2 cellular contexts compared by ENCODE assay signal in the genomic region with DNA sequence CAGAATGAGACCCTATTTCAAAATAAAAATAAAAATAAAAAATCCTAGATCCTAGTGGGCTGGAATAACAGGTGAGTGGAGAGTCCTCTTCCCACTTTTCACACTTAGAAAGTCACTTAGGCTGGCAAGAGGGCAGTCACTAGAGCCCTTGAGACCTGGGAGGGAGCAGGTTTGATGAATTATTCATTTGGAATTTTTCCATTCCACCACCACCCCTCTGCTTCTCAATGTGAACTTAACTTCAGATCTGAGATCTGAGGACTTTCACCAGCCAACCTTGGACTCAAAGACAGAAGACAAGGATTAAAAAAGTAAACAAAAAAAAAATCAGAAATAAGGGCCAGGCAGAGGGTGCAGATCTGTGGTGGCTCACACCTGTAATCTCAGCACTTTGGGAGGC.
TF ChIP-seq lines count a peak whose summit lies in the region.

No MANE protein-coding gene starts in this region.

TF ChIP-seq in liver, 16 proteins besides CTCF, POLR2A, EP300 and RAD21:
- no peak for TF ChIP-seq FOXA1 (IDR thresholded peaks at IDR 0.05)
- TF ChIP-seq EGR1 (IDR thresholded peaks at IDR 0.05; ENCODE audit: low read depth in 2 of 2), result no peak
- TF ChIP-seq FOXA2 (IDR thresholded peaks at IDR 0.05), result no peak
- no peak for TF ChIP-seq TAF1 (conservative IDR thresholded peaks at IDR 0.05)
- TF ChIP-seq, protein P1, sequence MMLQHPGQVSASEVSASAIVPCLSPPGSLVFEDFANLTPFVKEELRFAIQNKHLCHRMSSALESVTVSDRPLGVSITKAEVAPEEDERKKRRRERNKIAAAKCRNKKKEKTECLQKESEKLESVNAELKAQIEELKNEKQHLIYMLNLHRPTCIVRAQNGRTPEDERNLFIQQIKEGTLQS (IDR thresholded peaks at IDR 0.05), result no peak
- TF ChIP-seq, protein P2, sequence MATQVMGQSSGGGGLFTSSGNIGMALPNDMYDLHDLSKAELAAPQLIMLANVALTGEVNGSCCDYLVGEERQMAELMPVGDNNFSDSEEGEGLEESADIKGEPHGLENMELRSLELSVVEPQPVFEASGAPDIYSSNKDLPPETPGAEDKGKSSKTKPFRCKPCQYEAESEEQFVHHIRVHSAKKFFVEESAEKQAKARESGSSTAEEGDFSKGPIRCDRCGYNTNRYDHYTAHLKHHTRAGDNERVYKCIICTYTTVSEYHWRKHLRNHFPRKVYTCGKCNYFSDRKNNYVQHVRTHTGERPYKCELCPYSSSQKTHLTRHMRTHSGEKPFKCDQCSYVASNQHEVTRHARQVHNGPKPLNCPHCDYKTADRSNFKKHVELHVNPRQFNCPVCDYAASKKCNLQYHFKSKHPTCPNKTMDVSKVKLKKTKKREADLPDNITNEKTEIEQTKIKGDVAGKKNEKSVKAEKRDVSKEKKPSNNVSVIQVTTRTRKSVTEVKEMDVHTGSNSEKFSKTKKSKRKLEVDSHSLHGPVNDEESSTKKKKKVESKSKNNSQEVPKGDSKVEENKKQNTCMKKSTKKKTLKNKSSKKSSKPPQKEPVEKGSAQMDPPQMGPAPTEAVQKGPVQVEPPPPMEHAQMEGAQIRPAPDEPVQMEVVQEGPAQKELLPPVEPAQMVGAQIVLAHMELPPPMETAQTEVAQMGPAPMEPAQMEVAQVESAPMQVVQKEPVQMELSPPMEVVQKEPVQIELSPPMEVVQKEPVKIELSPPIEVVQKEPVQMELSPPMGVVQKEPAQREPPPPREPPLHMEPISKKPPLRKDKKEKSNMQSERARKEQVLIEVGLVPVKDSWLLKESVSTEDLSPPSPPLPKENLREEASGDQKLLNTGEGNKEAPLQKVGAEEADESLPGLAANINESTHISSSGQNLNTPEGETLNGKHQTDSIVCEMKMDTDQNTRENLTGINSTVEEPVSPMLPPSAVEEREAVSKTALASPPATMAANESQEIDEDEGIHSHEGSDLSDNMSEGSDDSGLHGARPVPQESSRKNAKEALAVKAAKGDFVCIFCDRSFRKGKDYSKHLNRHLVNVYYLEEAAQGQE (IDR thresholded peaks at IDR 0.05), result no peak
- TF ChIP-seq SP1 (IDR thresholded peaks at IDR 0.05), result no peak
- no peak for TF ChIP-seq NR2F2 (IDR thresholded peaks at IDR 0.05)
- TF ChIP-seq, protein P3, sequence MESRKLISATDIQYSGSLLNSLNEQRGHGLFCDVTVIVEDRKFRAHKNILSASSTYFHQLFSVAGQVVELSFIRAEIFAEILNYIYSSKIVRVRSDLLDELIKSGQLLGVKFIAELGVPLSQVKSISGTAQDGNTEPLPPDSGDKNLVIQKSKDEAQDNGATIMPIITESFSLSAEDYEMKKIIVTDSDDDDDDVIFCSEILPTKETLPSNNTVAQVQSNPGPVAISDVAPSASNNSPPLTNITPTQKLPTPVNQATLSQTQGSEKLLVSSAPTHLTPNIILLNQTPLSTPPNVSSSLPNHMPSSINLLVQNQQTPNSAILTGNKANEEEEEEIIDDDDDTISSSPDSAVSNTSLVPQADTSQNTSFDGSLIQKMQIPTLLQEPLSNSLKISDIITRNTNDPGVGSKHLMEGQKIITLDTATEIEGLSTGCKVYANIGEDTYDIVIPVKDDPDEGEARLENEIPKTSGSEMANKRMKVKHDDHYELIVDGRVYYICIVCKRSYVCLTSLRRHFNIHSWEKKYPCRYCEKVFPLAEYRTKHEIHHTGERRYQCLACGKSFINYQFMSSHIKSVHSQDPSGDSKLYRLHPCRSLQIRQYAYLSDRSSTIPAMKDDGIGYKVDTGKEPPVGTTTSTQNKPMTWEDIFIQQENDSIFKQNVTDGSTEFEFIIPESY (IDR thresholded peaks at IDR 0.05), result no peak
- TF ChIP-seq, protein P4, sequence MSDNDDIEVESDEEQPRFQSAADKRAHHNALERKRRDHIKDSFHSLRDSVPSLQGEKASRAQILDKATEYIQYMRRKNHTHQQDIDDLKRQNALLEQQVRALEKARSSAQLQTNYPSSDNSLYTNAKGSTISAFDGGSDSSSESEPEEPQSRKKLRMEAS (IDR thresholded peaks at IDR 0.05), result no peak
- TF ChIP-seq HNF4G (IDR thresholded peaks at IDR 0.05), result no peak
- TF ChIP-seq YY1 (IDR thresholded peaks at IDR 0.05), result no peak

TF ChIP-seq in HepG2, 621 proteins besides CTCF, POLR2A, EP300 and RAD21 (continues in another document):
- TF ChIP-seq HNRNPL (IDR thresholded peaks at IDR 0.05; ENCODE audit: low read depth, low read length), result no peak
- TF ChIP-seq HNRNPUL1 (IDR thresholded peaks at IDR 0.05; ENCODE audit: low read depth, low read length), result no peak
- no peak for TF ChIP-seq DR1 (CRISPR knock-in tag; IDR thresholded peaks at IDR 0.05)
- TF ChIP-seq DNMT3B (CRISPR knock-in tag; conservative IDR thresholded peaks at IDR 0.05), result no peak
- TF ChIP-seq, protein P5, sequence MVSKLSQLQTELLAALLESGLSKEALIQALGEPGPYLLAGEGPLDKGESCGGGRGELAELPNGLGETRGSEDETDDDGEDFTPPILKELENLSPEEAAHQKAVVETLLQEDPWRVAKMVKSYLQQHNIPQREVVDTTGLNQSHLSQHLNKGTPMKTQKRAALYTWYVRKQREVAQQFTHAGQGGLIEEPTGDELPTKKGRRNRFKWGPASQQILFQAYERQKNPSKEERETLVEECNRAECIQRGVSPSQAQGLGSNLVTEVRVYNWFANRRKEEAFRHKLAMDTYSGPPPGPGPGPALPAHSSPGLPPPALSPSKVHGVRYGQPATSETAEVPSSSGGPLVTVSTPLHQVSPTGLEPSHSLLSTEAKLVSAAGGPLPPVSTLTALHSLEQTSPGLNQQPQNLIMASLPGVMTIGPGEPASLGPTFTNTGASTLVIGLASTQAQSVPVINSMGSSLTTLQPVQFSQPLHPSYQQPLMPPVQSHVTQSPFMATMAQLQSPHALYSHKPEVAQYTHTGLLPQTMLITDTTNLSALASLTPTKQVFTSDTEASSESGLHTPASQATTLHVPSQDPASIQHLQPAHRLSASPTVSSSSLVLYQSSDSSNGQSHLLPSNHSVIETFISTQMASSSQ (IDR thresholded peaks at IDR 0.05; ENCODE audit: low read depth), result no peak
- TF ChIP-seq, protein P5 (CRISPR knock-in tag; IDR thresholded peaks at IDR 0.05; ENCODE audit: borderline replicate concordance), result no peak
- no peak for TF ChIP-seq KLF12 (CRISPR knock-in tag; IDR thresholded peaks at IDR 0.05; ENCODE audit: borderline replicate concordance)
- TF ChIP-seq, protein P6, sequence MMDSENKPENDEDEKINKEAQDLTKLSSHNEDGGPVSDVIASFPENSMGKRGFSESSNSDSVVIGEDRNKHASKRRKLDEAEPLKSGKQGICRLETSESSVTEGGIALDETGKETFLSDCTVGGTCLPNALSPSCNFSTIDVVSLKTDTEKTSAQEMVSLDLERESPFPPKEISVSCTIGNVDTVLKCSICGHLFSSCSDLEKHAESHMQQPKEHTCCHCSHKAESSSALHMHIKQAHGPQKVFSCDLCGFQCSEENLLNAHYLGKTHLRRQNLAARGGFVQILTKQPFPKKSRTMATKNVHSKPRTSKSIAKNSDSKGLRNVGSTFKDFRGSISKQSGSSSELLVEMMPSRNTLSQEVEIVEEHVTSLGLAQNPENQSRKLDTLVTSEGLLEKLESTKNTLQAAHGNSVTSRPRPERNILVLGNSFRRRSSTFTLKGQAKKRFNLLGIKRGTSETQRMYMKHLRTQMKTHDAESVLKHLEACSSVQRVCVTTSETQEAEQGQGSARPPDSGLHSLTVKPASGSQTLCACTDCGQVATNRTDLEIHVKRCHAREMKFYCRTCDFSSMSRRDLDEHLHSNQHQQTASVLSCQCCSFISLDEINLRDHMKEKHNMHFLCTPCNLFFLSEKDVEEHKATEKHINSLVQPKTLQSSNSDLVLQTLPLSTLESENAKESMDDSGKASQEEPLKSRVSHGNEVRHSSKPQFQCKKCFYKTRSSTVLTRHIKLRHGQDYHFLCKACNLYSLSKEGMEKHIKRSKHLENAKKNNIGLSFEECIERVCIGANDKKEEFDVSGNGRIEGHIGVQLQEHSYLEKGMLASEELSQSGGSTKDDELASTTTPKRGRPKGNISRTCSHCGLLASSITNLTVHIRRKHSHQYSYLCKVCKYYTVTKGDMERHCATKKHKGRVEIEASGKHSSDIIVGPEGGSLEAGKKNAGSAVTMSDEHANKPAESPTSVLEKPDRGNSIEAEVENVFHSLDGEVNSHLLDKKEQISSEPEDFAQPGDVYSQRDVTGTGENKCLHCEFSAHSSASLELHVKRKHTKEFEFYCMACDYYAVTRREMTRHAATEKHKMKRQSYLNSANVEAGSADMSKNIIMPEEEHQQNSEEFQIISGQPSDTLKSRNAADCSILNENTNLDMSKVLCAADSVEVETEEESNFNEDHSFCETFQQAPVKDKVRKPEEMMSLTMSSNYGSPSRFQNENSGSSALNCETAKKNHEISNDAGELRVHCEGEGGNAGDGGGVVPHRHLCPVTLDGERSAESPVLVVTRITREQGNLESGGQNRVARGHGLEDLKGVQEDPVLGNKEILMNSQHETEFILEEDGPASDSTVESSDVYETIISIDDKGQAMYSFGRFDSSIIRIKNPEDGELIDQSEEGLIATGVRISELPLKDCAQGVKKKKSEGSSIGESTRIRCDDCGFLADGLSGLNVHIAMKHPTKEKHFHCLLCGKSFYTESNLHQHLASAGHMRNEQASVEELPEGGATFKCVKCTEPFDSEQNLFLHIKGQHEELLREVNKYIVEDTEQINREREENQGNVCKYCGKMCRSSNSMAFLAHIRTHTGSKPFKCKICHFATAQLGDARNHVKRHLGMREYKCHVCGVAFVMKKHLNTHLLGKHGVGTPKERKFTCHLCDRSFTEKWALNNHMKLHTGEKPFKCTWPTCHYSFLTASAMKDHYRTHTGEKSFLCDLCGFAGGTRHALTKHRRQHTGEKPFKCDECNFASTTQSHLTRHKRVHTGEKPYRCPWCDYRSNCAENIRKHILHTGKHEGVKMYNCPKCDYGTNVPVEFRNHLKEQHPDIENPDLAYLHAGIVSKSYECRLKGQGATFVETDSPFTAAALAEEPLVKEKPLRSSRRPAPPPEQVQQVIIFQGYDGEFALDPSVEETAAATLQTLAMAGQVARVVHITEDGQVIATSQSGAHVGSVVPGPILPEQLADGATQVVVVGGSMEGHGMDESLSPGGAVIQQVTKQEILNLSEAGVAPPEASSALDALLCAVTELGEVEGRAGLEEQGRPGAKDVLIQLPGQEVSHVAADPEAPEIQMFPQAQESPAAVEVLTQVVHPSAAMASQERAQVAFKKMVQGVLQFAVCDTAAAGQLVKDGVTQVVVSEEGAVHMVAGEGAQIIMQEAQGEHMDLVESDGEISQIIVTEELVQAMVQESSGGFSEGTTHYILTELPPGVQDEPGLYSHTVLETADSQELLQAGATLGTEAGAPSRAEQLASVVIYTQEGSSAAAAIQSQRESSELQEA (CRISPR knock-in tag; IDR thresholded peaks at IDR 0.05; ENCODE audit: not compliant biosample characterization), result no peak
- TF ChIP-seq, protein P7, sequence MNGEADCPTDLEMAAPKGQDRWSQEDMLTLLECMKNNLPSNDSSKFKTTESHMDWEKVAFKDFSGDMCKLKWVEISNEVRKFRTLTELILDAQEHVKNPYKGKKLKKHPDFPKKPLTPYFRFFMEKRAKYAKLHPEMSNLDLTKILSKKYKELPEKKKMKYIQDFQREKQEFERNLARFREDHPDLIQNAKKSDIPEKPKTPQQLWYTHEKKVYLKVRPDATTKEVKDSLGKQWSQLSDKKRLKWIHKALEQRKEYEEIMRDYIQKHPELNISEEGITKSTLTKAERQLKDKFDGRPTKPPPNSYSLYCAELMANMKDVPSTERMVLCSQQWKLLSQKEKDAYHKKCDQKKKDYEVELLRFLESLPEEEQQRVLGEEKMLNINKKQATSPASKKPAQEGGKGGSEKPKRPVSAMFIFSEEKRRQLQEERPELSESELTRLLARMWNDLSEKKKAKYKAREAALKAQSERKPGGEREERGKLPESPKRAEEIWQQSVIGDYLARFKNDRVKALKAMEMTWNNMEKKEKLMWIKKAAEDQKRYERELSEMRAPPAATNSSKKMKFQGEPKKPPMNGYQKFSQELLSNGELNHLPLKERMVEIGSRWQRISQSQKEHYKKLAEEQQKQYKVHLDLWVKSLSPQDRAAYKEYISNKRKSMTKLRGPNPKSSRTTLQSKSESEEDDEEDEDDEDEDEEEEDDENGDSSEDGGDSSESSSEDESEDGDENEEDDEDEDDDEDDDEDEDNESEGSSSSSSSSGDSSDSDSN (CRISPR knock-in tag; IDR thresholded peaks at IDR 0.05), result no peak
- TF ChIP-seq KLF16 (CRISPR knock-in tag; IDR thresholded peaks at IDR 0.05), result no peak
- TF ChIP-seq, protein P8, sequence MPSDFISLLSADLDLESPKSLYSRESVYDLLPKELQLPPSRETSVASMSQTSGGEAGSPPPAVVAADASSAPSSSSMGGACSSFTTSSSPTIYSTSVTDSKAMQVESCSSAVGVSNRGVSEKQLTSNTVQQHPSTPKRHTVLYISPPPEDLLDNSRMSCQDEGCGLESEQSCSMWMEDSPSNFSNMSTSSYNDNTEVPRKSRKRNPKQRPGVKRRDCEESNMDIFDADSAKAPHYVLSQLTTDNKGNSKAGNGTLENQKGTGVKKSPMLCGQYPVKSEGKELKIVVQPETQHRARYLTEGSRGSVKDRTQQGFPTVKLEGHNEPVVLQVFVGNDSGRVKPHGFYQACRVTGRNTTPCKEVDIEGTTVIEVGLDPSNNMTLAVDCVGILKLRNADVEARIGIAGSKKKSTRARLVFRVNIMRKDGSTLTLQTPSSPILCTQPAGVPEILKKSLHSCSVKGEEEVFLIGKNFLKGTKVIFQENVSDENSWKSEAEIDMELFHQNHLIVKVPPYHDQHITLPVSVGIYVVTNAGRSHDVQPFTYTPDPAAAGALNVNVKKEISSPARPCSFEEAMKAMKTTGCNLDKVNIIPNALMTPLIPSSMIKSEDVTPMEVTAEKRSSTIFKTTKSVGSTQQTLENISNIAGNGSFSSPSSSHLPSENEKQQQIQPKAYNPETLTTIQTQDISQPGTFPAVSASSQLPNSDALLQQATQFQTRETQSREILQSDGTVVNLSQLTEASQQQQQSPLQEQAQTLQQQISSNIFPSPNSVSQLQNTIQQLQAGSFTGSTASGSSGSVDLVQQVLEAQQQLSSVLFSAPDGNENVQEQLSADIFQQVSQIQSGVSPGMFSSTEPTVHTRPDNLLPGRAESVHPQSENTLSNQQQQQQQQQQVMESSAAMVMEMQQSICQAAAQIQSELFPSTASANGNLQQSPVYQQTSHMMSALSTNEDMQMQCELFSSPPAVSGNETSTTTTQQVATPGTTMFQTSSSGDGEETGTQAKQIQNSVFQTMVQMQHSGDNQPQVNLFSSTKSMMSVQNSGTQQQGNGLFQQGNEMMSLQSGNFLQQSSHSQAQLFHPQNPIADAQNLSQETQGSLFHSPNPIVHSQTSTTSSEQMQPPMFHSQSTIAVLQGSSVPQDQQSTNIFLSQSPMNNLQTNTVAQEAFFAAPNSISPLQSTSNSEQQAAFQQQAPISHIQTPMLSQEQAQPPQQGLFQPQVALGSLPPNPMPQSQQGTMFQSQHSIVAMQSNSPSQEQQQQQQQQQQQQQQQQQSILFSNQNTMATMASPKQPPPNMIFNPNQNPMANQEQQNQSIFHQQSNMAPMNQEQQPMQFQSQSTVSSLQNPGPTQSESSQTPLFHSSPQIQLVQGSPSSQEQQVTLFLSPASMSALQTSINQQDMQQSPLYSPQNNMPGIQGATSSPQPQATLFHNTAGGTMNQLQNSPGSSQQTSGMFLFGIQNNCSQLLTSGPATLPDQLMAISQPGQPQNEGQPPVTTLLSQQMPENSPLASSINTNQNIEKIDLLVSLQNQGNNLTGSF (CRISPR knock-in tag; IDR thresholded peaks at IDR 0.05), result no peak
